In genomic region chr1:230090194-230090711, GRCh38 we compare ENCODE assay signal across 1 cellular context.
TF ChIP-seq lines count a peak whose summit lies in the region.

No MANE protein-coding gene starts in this region.

TF ChIP-seq in SK-N-SH, 30 proteins besides CTCF, POLR2A, EP300 and RAD21 (continued from another document):
- TF ChIP-seq TAF1 (IDR thresholded peaks at IDR 0.05; ENCODE audit: borderline replicate concordance, low read depth, low read length) (no peak), FOSL2 (IDR thresholded peaks at IDR 0.05; ENCODE audit: borderline replicate concordance, low read depth) (peak; percentile 26; the same call in 1 of the 2 replicates), NFIC (IDR thresholded peaks at IDR 0.05; ENCODE audit: borderline replicate concordance) (peak; percentile 7), MAX (IDR thresholded peaks at IDR 0.05; ENCODE audit: low read depth) (peak; percentile 38; the same call in 1 of the 2 replicates), RCOR1 (IDR thresholded peaks at IDR 0.05; ENCODE audit: low read length) (no peak), GATA2 (CRISPR knock-in tag; IDR thresholded peaks at IDR 0.05) (no peak)
